9 cellular contexts compared by ENCODE assay signal in genomic region chr17:81419886-81420768, GRCh38. TPM values are rescaled to one million over a fixed set of nuclear protein-coding genes. Genes with fewer than 3 reads are reported as not detected.
DNase-seq lines count a peak whose midpoint lies in the region; ATAC-seq and TF ChIP-seq lines count a peak whose summit lies in the region.
"Had no signal": no experiment of that assay in that cellular context is flagged by ENCODE, and none has a peak within 500 bp of the region (broad histone marks: within the 10 kb centered on the region; RNA-seq: fewer than 3 reads in every experiment).

No MANE protein-coding gene starts in this region.

- no peaks in the 10 kb centered on the region for H3K9me3 ChIP-seq in HEK293 (ENCODE audit: control insufficient read depth, insufficient read depth, low read depth, low read length)
- H3K9me3 ChIP-seq in left lung, result no peaks in the 10 kb centered on the region
- H3K9me3 ChIP-seq in stomach smooth muscle (ENCODE audit: control insufficient read depth in 2 of 2, low read length in 2 of 2), result no peaks in the 10 kb centered on the region

- CTCF ChIA-PET in HEK293 (lab: Yijun Ruan, JAX), result interaction anchor here (0.6 to 1.6 kb wide), 6 partner anchors 8 to 65 kb away, joined by 3 to 16 read pairs (median 4); no protein-coding TSS in a partner anchor

- ATAC-seq in left lung, result peak; percentile 11

- H3K9me3 Mint-ChIP-seq in chondrocyte (ENCODE audit: low read depth), result no peaks in the 10 kb centered on the region

- POLR2A ChIA-PET in HEK293 (lab: Yijun Ruan, JAX), result interaction anchor here (0.7 to 2.1 kb wide), 20 partner anchors 8 to 197 kb away, joined by 3 to 35 read pairs (median 4); partner anchors contain the start of genes ACTG1, BAHCC1, CEP131 and NDUFAF8

- H3K36me3 Mint-ChIP-seq in chondrocyte (ENCODE audit: low read depth), result no peaks in the 10 kb centered on the region

- H3K4me3 ChIP-seq in HEK293 (ENCODE audit: low read depth, low read length), result peak overlapping the region; percentile 2; the same call in 1 of the 2 replicates
- H3K4me3 ChIP-seq in left lung, result peak overlapping the region in 1 of 2 donors; percentile 21
- H3K4me3 ChIP-seq in stomach smooth muscle (ENCODE audit: low read length in 2 of 2), result peak overlapping the region; percentile 1 to 71

- H3K9ac ChIP-seq in stomach smooth muscle (ENCODE audit: low read length in 2 of 2), result peak overlapping the region; percentile 45 to 64

- no peaks in the 10 kb centered on the region for H3K36me3 ChIP-seq in HEK293 (ENCODE audit: control insufficient read depth in 2 of 2, insufficient read depth in 1 of 2, low read length in 2 of 2)
- no peaks in the 10 kb centered on the region for H3K36me3 ChIP-seq in left lung
- no peaks in the 10 kb centered on the region for H3K36me3 ChIP-seq in stomach smooth muscle (ENCODE audit: control insufficient read depth in 2 of 2, insufficient read depth in 2 of 2, low read length in 2 of 2)

- no peak for TF ChIP-seq CTCF in HEK293 (tag by site-specific recombination; IDR thresholded peaks at IDR 0.05)
- no peak for TF ChIP-seq CTCF in chondrocyte (IDR thresholded peaks at IDR 0.05)
- TF ChIP-seq CTCF in left lung (IDR thresholded peaks at IDR 0.05), result no peak

- peak overlapping the region; percentile 60 for H3K4me3 Mint-ChIP-seq in chondrocyte (ENCODE audit: unreplicated experiment)

- peaks cover 65% of the 10 kb centered on the region for H3K4me1 Mint-ChIP-seq in chondrocyte (ENCODE audit: low read depth)

- H3K27ac Mint-ChIP-seq in chondrocyte (ENCODE audit: unreplicated experiment), result peak overlapping the region; percentile 93

- H3K4me1 ChIP-seq in HEK293 (ENCODE audit: control insufficient read depth, insufficient read depth, low read length), result peaks cover 16% of the 10 kb centered on the region
- H3K4me1 ChIP-seq in left lung, result peaks cover 48 to 65% of the 10 kb centered on the region in 2 donors
- H3K4me1 ChIP-seq in stomach smooth muscle (ENCODE audit: control insufficient read depth, insufficient read depth, low read length), result peaks cover 83% of the 10 kb centered on the region

- no peak for DNase-seq in chondrocyte (ENCODE audit: low spot score)
- DNase-seq in left lung, result no peak
- no peak for DNase-seq in HPDE6-E6E7 (ENCODE audit: extremely low spot score)
- DNase-seq in NCI-H128 (lab: John Stamatoyannopoulos, UW; ENCODE audit: unreplicated experiment), result no peak
- no peak for DNase-seq in ecto neural progenitor cell (ENCODE audit: low spot score)
- no peak for DNase-seq in NCI-H1436 (lab: John Stamatoyannopoulos, UW)
- DNase-seq: activated effector memory CD4-positive, alpha-beta T cell treated with Interleukin-2 at 50 U/mL for 16 hours had no signal

- intact Hi-C loops in left lung (cut with DNase I), result no loop called here

- H3K27ac ChIP-seq in HEK293 (ENCODE audit: extremely low read depth, low read depth, low read length) (peak overlapping the region; percentile 81), left lung (peak overlapping the region; percentile 80 to 86), stomach smooth muscle (ENCODE audit: low read length) (peak overlapping the region; percentile 92)

- no peaks in the 10 kb centered on the region for H3K27me3 Mint-ChIP-seq in chondrocyte (ENCODE audit: low read depth)

- peaks cover 0 to 12% of the 10 kb centered on the region in 2 donors for H3K27me3 ChIP-seq in left lung
- H3K27me3 ChIP-seq in stomach smooth muscle (ENCODE audit: control insufficient read depth in 1 of 2, insufficient read depth in 2 of 2, low read length in 2 of 2), result no peaks in the 10 kb centered on the region

TF ChIP-seq in HEK293, 187 proteins besides CTCF, POLR2A, EP300 and RAD21 (continues in another document):
- TF ChIP-seq ZNF223 (tag by site-specific recombination; IDR thresholded peaks at IDR 0.05), result no peak
- no peak for TF ChIP-seq ZSCAN30 (tag by site-specific recombination; IDR thresholded peaks at IDR 0.05)
- no peak for TF ChIP-seq FEZF1 (tag by site-specific recombination; IDR thresholded peaks at IDR 0.05)
- no peak for TF ChIP-seq ZBTB1 (tag by site-specific recombination; IDR thresholded peaks at IDR 0.05)
- no peak for TF ChIP-seq ZNF76 (tag by site-specific recombination; IDR thresholded peaks at IDR 0.05; ENCODE audit: borderline replicate concordance, low read depth)
- TF ChIP-seq KLF9 (tag by site-specific recombination; IDR thresholded peaks at IDR 0.05; ENCODE audit: low read depth), result no peak
- TF ChIP-seq ATF2 (tag by site-specific recombination; IDR thresholded peaks at IDR 0.05; ENCODE audit: low read depth), result no peak
- TF ChIP-seq ZNF335 (tag by site-specific recombination; conservative IDR thresholded peaks at IDR 0.05), result peak; percentile 63
- no peak for TF ChIP-seq ZNF112 (tag by site-specific recombination; IDR thresholded peaks at IDR 0.05)
- no peak for TF ChIP-seq PRDM2 (tag by site-specific recombination; IDR thresholded peaks at IDR 0.05; ENCODE audit: borderline replicate concordance)
- TF ChIP-seq ZIC2 (tag by site-specific recombination; IDR thresholded peaks at IDR 0.05), result peak; percentile 64
- no peak for TF ChIP-seq ZNF433 (tag by site-specific recombination; IDR thresholded peaks at IDR 0.05; ENCODE audit: low read depth)
- TF ChIP-seq ZNF404 (tag by site-specific recombination; IDR thresholded peaks at IDR 0.05), result no peak
- TF ChIP-seq PBX3 (CRISPR knock-in tag; IDR thresholded peaks at IDR 0.05), result peak; percentile 65; the same call in 1 of the 2 replicates

RNA-seq across cellular contexts. Expression of gene BAHCC1, which starts 24.9 kb away (rescaled TPM):
- total RNA-seq in chondrocyte, result 20.6 to 32.3 TPM (median 22.7 TPM) in 3 replicates
- 10 to 100 TPM; 13.6 to 19.8 TPM for total RNA-seq in left lung
